25 cellular contexts compared by ENCODE assay signal in the genomic region with DNA sequence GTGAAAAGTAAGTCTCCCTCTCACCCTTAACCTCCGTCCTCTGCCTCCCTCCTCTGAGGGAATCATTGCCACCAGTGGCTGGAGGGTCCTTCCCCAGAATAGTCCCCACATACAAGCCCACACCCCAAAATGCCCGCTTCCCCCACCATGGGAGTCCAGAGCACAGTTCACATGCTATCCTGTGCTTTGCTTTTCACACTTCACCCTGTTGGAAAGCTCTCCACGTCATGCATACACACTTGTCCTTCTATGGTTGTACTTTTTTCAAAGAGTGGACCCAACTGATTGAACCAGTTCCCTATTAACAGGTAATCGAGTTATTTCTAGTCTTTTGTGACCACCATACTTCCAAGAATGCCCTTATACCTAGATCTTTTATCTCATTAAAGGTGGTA. TPM values are rescaled to one million over a fixed set of nuclear protein-coding genes. Genes with fewer than 3 reads are reported as not detected.
"Had no signal": no experiment of that assay in that cellular context is flagged by ENCODE, and none has a peak within 500 bp of the region (broad histone marks: within the 10 kb centered on the region; RNA-seq: fewer than 3 reads in every experiment).

No MANE protein-coding gene starts in this region.

- H3K27ac ChIP-seq: SJSA1 had no signal

- H3K27me3 Mint-ChIP-seq: activated T-helper 17 cell treated with anti-CD3 and anti-CD28 coated beads, Interleukin-2, amount 50 U/mL, for 72 hours had no signal

- DNase-seq: activated CD4-positive, alpha-beta T cell treated with anti-CD3 and anti-CD28 coated beads for 48 hours; activated CD4-positive, alpha-beta T cell treated with anti-CD3 and anti-CD28 coated beads, Interleukin-2, amount 50 U/mL, for 4 hours; activated CD4-positive, CD25-positive, alpha-beta regulatory T cell treated with anti-CD3 and anti-CD28 coated beads, Interleukin-2, amount 50 U/mL, for 72 hours; activated gamma-delta T cell; activated naive CD4-positive, alpha-beta T cell treated with anti-CD3 and anti-CD28 coated beads for 36 hours; activated naive CD8-positive, alpha-beta T cell treated with anti-CD3 and anti-CD28 coated beads for 36 hours; activated T-cell treated with anti-CD3 and anti-CD28 coated beads for 4 hours; activated T-cell treated with anti-CD3 and anti-CD28 coated beads, Interleukin-2, amount 50 U/mL, for 48 hours; IMR-90; KBM-7; NCI-H1048; NCI-H146; NCI-H187 treated with DMSO at 0.1 percent for 48 hours; NCI-H2171; NCI-H2227 treated with DMSO at 0.1 percent for 48 hours; NCI-H446 treated with DMSO at 0.1 percent for 48 hours; NCI-H524 treated with DMSO at 0.1 percent for 48 hours; NCI-H748 treated with DMSO at 0.1 percent for 48 hours; SHP77; SW 1271 had no signal

- H3K9me3 ChIP-seq: SJSA1 had no signal

- H3K4me3 Mint-ChIP-seq: activated naive CD4-positive, alpha-beta T cell treated with anti-CD3 and anti-CD28 coated beads for 36 hours; activated naive CD8-positive, alpha-beta T cell treated with anti-CD3 and anti-CD28 coated beads for 36 hours; activated T-helper 17 cell treated with anti-CD3 and anti-CD28 coated beads, Interleukin-2, amount 50 U/mL, for 72 hours; T-helper 2 cell treated with Interferon-gamma antibody and Interleukin-4, amounts not matched to agents 5 μg/mL and 100 μg/mL, for 36 hours had no signal

- H3K4me1 Mint-ChIP-seq: activated naive CD8-positive, alpha-beta T cell treated with anti-CD3 and anti-CD28 coated beads for 36 hours; activated T-helper 17 cell treated with anti-CD3 and anti-CD28 coated beads, Interleukin-2, amount 50 U/mL, for 72 hours had no signal

- H3K4me3 ChIP-seq: SJSA1 had no signal

- H3K27me3 ChIP-seq: SJSA1 had no signal

- H3K27ac Mint-ChIP-seq: activated naive CD4-positive, alpha-beta T cell treated with anti-CD3 and anti-CD28 coated beads for 36 hours; activated naive CD8-positive, alpha-beta T cell treated with anti-CD3 and anti-CD28 coated beads for 36 hours; activated T-helper 17 cell treated with anti-CD3 and anti-CD28 coated beads, Interleukin-2, amount 50 U/mL, for 72 hours; T-helper 2 cell treated with Interferon-gamma antibody and Interleukin-4, amounts not matched to agents 5 μg/mL and 100 μg/mL, for 36 hours had no signal

- H3K9me3 Mint-ChIP-seq: activated naive CD4-positive, alpha-beta T cell treated with anti-CD3 and anti-CD28 coated beads for 36 hours; activated naive CD8-positive, alpha-beta T cell treated with anti-CD3 and anti-CD28 coated beads for 36 hours; activated T-helper 17 cell treated with anti-CD3 and anti-CD28 coated beads, Interleukin-2, amount 50 U/mL, for 72 hours; T-helper 2 cell treated with Interferon-gamma antibody and Interleukin-4, amounts not matched to agents 5 μg/mL and 100 μg/mL, for 36 hours had no signal

- ATAC-seq: activated T-helper 17 cell treated with anti-CD3 and anti-CD28 coated beads, Interleukin-2, amount 50 U/mL, for 72 hours had no signal

- FAIRE-seq: RCC 7860 had no signal

- H3K36me3 ChIP-seq: SJSA1 had no signal

- H3K36me3 Mint-ChIP-seq: activated naive CD8-positive, alpha-beta T cell treated with anti-CD3 and anti-CD28 coated beads for 36 hours had no signal

RNA-seq across cellular contexts. Expression of a gene that starts 23.7 kb away (rescaled TPM):
- total RNA-seq: T-helper 1 cell treated with Interleukin-12 subunit alpha and Interleukin-12 subunit beta and Interleukin-4 antibody, amounts not matched to agents 30 ng/mL and 1 ng/mL, for 36 hours had no signal
